Comparison of ENCODE assay signal across 8 cellular contexts in the genomic region with DNA sequence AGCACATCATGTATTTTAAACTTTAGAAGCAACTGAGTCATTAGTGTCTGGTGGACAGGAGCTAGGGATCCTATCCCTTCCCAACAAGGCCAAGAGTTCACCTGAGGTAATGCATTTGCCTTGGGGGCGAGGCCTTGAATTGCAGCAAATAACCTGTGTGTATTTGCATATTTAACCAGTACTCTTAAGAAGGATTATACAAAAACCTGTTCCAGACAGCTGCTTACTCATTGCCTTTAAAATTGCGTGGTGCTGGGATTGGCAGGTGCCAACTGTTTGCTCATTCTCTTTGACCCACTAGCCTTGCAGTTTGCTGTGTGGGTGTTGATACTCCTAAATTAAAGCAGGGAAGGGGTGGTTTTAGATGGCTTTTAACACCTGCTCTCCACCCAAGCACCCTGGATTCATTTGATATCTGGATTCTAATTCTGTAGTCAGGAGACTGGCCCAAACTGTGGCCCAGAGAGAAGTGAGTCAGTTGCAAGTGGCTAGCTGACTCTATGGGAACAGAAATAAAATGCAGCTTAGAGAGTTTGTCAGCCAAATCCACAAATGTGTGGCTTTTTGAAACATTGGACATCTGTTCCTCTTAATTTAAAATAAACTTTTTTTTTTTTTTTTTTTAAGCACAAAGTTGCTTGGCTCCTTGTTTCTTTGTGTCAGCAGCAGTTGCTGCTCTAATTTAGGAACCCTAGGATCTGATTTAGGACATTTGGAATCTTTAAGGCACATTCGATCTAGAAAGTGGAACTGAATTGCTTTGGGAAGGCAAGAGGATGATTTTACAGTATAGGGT.
DNase-seq lines count a peak whose midpoint lies in the region; ATAC-seq and TF ChIP-seq lines count a peak whose summit lies in the region.

No MANE protein-coding gene starts in this region.

- no peaks in the 10 kb centered on the region for H3K27me3 Mint-ChIP-seq in T-helper 1 cell treated with Interleukin-12 subunit alpha and Interleukin-12 subunit beta and Interleukin-4 antibody, amounts not matched to agents 30 μg/mL and 1 μg/mL, for 36 hours (ENCODE audit: low read depth)

- H3K4me1 ChIP-seq in duodenal mucosa (ENCODE audit: control insufficient read depth in 1 of 2, insufficient read depth in 2 of 2, low read length in 2 of 2) (peaks cover 50 to 56% of the 10 kb centered on the region in 2 donors), muscle layer of colon (ENCODE audit: insufficient read depth, low read length) (peaks cover 46% of the 10 kb centered on the region)

- TF ChIP-seq CTCF in GM12873 (IDR thresholded peaks at IDR 0.05; ENCODE audit: insufficient read depth, low read depth, low read length, missing control alignments) = peak; percentile 1

- H3K36me3 ChIP-seq in duodenal mucosa (ENCODE audit: control insufficient read depth in 1 of 2, insufficient read depth in 2 of 2, low read length in 2 of 2) (peaks cover 3 to 4% of the 10 kb centered on the region in 2 donors), muscle layer of colon (ENCODE audit: insufficient read depth, low read length) (peaks cover 4% of the 10 kb centered on the region)

- DNase-seq in NCI-H1048 (lab: John Stamatoyannopoulos, UW) = peak; percentile 94

- no peak for ATAC-seq in HG03045 (IDR thresholded peaks at IDR 0.05; ENCODE audit: unreplicated experiment)
- no peak for ATAC-seq in HG02610 (IDR thresholded peaks at IDR 0.05; ENCODE audit: unreplicated experiment)
- no peak for ATAC-seq in GM21447 (IDR thresholded peaks at IDR 0.05; ENCODE audit: unreplicated experiment)

- H3K27me3 ChIP-seq in duodenal mucosa (ENCODE audit: control insufficient read depth in 1 of 2, insufficient read depth in 2 of 2, low read length in 2 of 2) (no peaks in the 10 kb centered on the region), muscle layer of colon (ENCODE audit: control insufficient read depth in 1 of 2, insufficient read depth in 2 of 2, low read length in 2 of 2) (no peaks in the 10 kb centered on the region)

- peak overlapping the region; percentile 45 to 61 for H3K9ac ChIP-seq in duodenal mucosa (ENCODE audit: low read depth in 1 of 2, low read length in 2 of 2)
- H3K9ac ChIP-seq in muscle layer of colon (ENCODE audit: low read length) = peak overlapping the region; percentile 3

- H3K27ac ChIP-seq in duodenal mucosa (ENCODE audit: low read depth, low read length) (peak overlapping the region; percentile 72), muscle layer of colon (ENCODE audit: low read depth, low read length) (peak overlapping the region; percentile 93)

- H3K36me3 Mint-ChIP-seq in T-helper 1 cell treated with Interleukin-12 subunit alpha and Interleukin-12 subunit beta and Interleukin-4 antibody, amounts not matched to agents 30 μg/mL and 1 μg/mL, for 36 hours (ENCODE audit: low read depth) = peaks cover 26% of the 10 kb centered on the region

- H3K9me3 Mint-ChIP-seq in T-helper 1 cell treated with Interleukin-12 subunit alpha and Interleukin-12 subunit beta and Interleukin-4 antibody, amounts not matched to agents 30 μg/mL and 1 μg/mL, for 36 hours = no peaks in the 10 kb centered on the region

- H3K4me3 ChIP-seq in duodenal mucosa (ENCODE audit: low read depth in 1 of 2, low read length in 2 of 2) = peak overlapping the region in 1 of 2 donors; percentile 33
- H3K4me3 ChIP-seq in muscle layer of colon (ENCODE audit: low read depth in 1 of 2, low read length in 2 of 2) = no peak overlapping the region

- H3K27ac Mint-ChIP-seq in T-helper 1 cell treated with Interleukin-12 subunit alpha and Interleukin-12 subunit beta and Interleukin-4 antibody, amounts not matched to agents 30 μg/mL and 1 μg/mL, for 36 hours = peak overlapping the region; percentile 96

- H3K9me3 ChIP-seq in duodenal mucosa (ENCODE audit: control insufficient read depth in 1 of 2, low read length in 2 of 2) = no peaks in the 10 kb centered on the region
- H3K9me3 ChIP-seq in muscle layer of colon (ENCODE audit: low read length) = no peaks in the 10 kb centered on the region

- H3K4me1 Mint-ChIP-seq in T-helper 1 cell treated with Interleukin-12 subunit alpha and Interleukin-12 subunit beta and Interleukin-4 antibody, amounts not matched to agents 30 μg/mL and 1 μg/mL, for 36 hours (ENCODE audit: low read depth) = peaks cover 58% of the 10 kb centered on the region

- H3K4me3 Mint-ChIP-seq in T-helper 1 cell treated with Interleukin-12 subunit alpha and Interleukin-12 subunit beta and Interleukin-4 antibody, amounts not matched to agents 30 μg/mL and 1 μg/mL, for 36 hours = peak overlapping the region; percentile 52
